Comparison of ENCODE assay signal across 19 cellular contexts in genomic region chr4:184891765-184892164, GRCh38.
DNase-seq lines count a peak whose midpoint lies in the region; ATAC-seq and TF ChIP-seq lines count a peak whose summit lies in the region.
"Had no signal": no experiment of that assay in that cellular context is flagged by ENCODE, and none has a peak within 500 bp of the region (broad histone marks: within the 10 kb centered on the region; RNA-seq: fewer than 3 reads in every experiment).

No MANE protein-coding gene starts in this region.

- no peaks in the 10 kb centered on the region for H3K27me3 ChIP-seq in BLaER1 treated with 17β-estradiol and CSF1 and Interleukin-3, amounts not matched to agents 10 nM and 100 nM
- no peaks in the 10 kb centered on the region for H3K27me3 ChIP-seq in liver (ENCODE audit: control insufficient read depth in 4 of 4, insufficient read depth in 4 of 4, low read length in 3 of 4)
- H3K27me3 ChIP-seq: BLaER1 had no signal

- peak in 1 of 2 donors; percentile 40 for TF ChIP-seq RAD21 in liver (IDR thresholded peaks at IDR 0.05)

- TF ChIP-seq CTCF in liver (IDR thresholded peaks at IDR 0.05; ENCODE audit: low read depth, low read length, missing input control) (no peak), GM20000 (IDR thresholded peaks at IDR 0.05; ENCODE audit: extremely low read depth, missing control alignments) (no peak)

- H3K27ac ChIP-seq in BLaER1 treated with 17β-estradiol and CSF1 and Interleukin-3, amounts not matched to agents 10 nM and 100 nM = peak overlapping the region in 1 of 11 experiments; percentile 75; a peak in 1 of 22 replicates
- peak overlapping the region; percentile 53 to 73 for H3K27ac ChIP-seq in liver (ENCODE audit: low read depth in 1 of 2, low read length in 2 of 2)
- H3K27ac ChIP-seq: BLaER1 had no signal

- no peaks in the 10 kb centered on the region for H3K36me3 ChIP-seq in BLaER1 treated with 17β-estradiol and CSF1 and Interleukin-3, amounts not matched to agents 10 nM and 100 nM
- H3K36me3 ChIP-seq in liver (ENCODE audit: control insufficient read depth in 4 of 4, insufficient read depth in 3 of 4, low read depth in 1 of 4, low read length in 3 of 4) = no peaks in the 10 kb centered on the region
- H3K36me3 ChIP-seq: BLaER1, HAP-1 had no signal

- no peaks in the 10 kb centered on the region for H4K20me1 ChIP-seq in BLaER1 treated with 17β-estradiol and CSF1 and Interleukin-3, amounts not matched to agents 10 nM and 100 nM
- H4K20me1 ChIP-seq: BLaER1 had no signal

- DNase-seq in NCI-H526 treated with DMSO at 0.1 percent for 48 hours (lab: John Stamatoyannopoulos, UW) (peak; percentile 86), fibroblast of gingiva (ENCODE audit: low read depth) (peak; percentile 60), MV-4-11 (lab: John Stamatoyannopoulos, UW) (no peak), GM20000 (ENCODE audit: low spot score) (no peak)
- DNase-seq: CD4-positive, alpha-beta T cell; CD8-positive, alpha-beta memory T cell; DMS 273 treated with DMSO at 0.1 percent for 48 hours; DMS79; EL; GDM1; GOT3; HFFc6 had no signal

- 30% methylated on average over 2 of the region's 2 CpGs for WGBS in liver

- peaks cover 67 to 100% (median 85%) of the 10 kb centered on the region in 10 experiments for H3K4me1 ChIP-seq in BLaER1 treated with 17β-estradiol and CSF1 and Interleukin-3, amounts not matched to agents 10 nM and 100 nM
- H3K4me1 ChIP-seq in liver (ENCODE audit: control insufficient read depth in 4 of 4, insufficient read depth in 4 of 4, low read length in 3 of 4) = peaks cover 16 to 87% (median 62%) of the 10 kb centered on the region in 4 donors
- H3K4me1 ChIP-seq: HAP-1 had no signal

- no peak overlapping the region for H3K9ac ChIP-seq in BLaER1 treated with 17β-estradiol and CSF1 and Interleukin-3, amounts not matched to agents 10 nM and 100 nM
- peak overlapping the region in 1 of 2 donors; percentile 12 for H3K9ac ChIP-seq in liver (ENCODE audit: low read depth in 1 of 2, low read length in 2 of 2)
- H3K9ac ChIP-seq: BLaER1 had no signal

- H3K9me3 ChIP-seq in BLaER1 treated with 17β-estradiol and CSF1 and Interleukin-3, amounts not matched to agents 10 nM and 100 nM (replicated peaks in 1 of 11) = peaks cover 0 to 14% (median 5%) of the 10 kb centered on the region in 11 experiments; a peak in 12 of 22 replicates
- H3K9me3 ChIP-seq in liver (ENCODE audit: control insufficient read depth in 4 of 4, low read length in 3 of 4) = no peaks in the 10 kb centered on the region
- H3K9me3 ChIP-seq: BLaER1, HAP-1 had no signal

- H3K4me2 ChIP-seq in BLaER1 treated with 17β-estradiol and CSF1 and Interleukin-3, amounts not matched to agents 10 nM and 100 nM = peak overlapping the region in 9 of 11 experiments; percentile 11 to 95 (median 82); a peak in 9 of 22 replicates
- H3K4me2 ChIP-seq: BLaER1 had no signal

- no peak overlapping the region for H3K4me3 ChIP-seq in BLaER1 treated with 17β-estradiol and CSF1 and Interleukin-3, amounts not matched to agents 10 nM and 100 nM
- no peak overlapping the region for H3K4me3 ChIP-seq in liver (ENCODE audit: low read depth in 1 of 3, low read length in 3 of 3)
- H3K4me3 ChIP-seq: BLaER1, GM12878, HAP-1 had no signal

- ATAC-seq in GM18867 (IDR thresholded peaks at IDR 0.05; ENCODE audit: unreplicated experiment) (no peak), HG03354 (IDR thresholded peaks at IDR 0.05; ENCODE audit: poor library complexity, severe bottlenecking, unreplicated experiment) (no peak)
- ATAC-seq: GM12878 had no signal

TF ChIP-seq in liver, 16 proteins besides CTCF, POLR2A, EP300 and RAD21:
- TF ChIP-seq SP1 (IDR thresholded peaks at IDR 0.05) = peak; percentile 77
- TF ChIP-seq REST (IDR thresholded peaks at IDR 0.05) = peak; percentile 26
- peak in 1 of 2 donors; percentile 15 for TF ChIP-seq JUND (IDR thresholded peaks at IDR 0.05)
- TF ChIP-seq ZBTB33 (IDR thresholded peaks at IDR 0.05) = no peak
- no peak for TF ChIP-seq FOXA1 (IDR thresholded peaks at IDR 0.05)
- TF ChIP-seq ATF3 (IDR thresholded peaks at IDR 0.05) = peak; percentile 8
- TF ChIP-seq NR2F2 (IDR thresholded peaks at IDR 0.05) = peak; percentile 22
- TF ChIP-seq GABPA (IDR thresholded peaks at IDR 0.05 in 1 of 2, conservative IDR thresholded peaks at IDR 0.05 in 1 of 2) = no peak
- TF ChIP-seq HNF4G (IDR thresholded peaks at IDR 0.05) = peak; percentile 46
- TF ChIP-seq FOXA2 (IDR thresholded peaks at IDR 0.05) = no peak
- TF ChIP-seq RXRA (IDR thresholded peaks at IDR 0.05) = peak; percentile 46 to 82
- TF ChIP-seq TAF1 (conservative IDR thresholded peaks at IDR 0.05) = peak; percentile 42
- TF ChIP-seq YY1 (IDR thresholded peaks at IDR 0.05) = no peak
- peak; percentile 29 for TF ChIP-seq MAX (IDR thresholded peaks at IDR 0.05)
- TF ChIP-seq EGR1 (IDR thresholded peaks at IDR 0.05; ENCODE audit: low read depth in 2 of 2) = no peak
- TF ChIP-seq HNF4A (conservative IDR thresholded peaks at IDR 0.05) = peak; percentile 90

Comparison
In these comparisons a context has a peak if more than half of its experiments do, and no peak if none do; other contexts are left out.
1. DNase-seq: peak in NCI-H526 treated with DMSO at 0.1 percent for 48 hours (single experiment) and fibroblast of gingiva (single experiment); none in MV-4-11 (single experiment) and GM20000 (single experiment).